In the genomic region with DNA sequence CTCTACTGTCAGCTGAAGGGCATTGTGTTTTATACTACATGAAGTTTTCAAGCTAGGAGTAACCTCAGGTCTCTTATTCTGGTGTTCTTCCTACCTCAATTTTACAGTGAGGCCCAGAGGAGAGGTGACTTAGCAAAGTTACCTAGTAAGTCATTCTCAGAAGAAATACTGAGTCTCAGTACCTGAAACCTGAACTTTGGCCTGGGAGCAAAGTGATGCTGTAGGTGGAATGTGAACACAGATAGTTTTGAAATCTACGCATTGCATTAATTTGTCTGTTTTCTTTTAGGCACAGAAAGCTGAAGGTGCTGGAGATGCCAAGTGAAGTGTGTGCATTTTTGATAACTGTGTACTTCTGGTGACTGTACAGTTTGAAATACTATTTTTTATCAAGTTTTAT, we compare ENCODE assay signal across 2 cellular contexts.
TF ChIP-seq lines count a peak whose summit lies in the region.

No MANE protein-coding gene starts in this region.

TF ChIP-seq in GM12878, 131 proteins besides CTCF, POLR2A, EP300 and RAD21:
- TF ChIP-seq JUND (IDR thresholded peaks at IDR 0.05; ENCODE audit: low read depth, low read length) (no peak), CBX5 (IDR thresholded peaks at IDR 0.05; ENCODE audit: low read depth) (no peak), CREM (IDR thresholded peaks at IDR 0.05; ENCODE audit: low read depth) (no peak), ZSCAN29 (IDR thresholded peaks at IDR 0.05) (no peak)

TF ChIP-seq in GM12891, 5 proteins besides CTCF, POLR2A, EP300 and RAD21:
- TF ChIP-seq POU2F2 (IDR thresholded peaks at IDR 0.05; ENCODE audit: low read depth, low read length) (no peak), SPI1 (IDR thresholded peaks at IDR 0.05; ENCODE audit: low read depth, low read length) (no peak), POLR2AphosphoS5 (IDR thresholded peaks at IDR 0.05; ENCODE audit: low read depth, low read length) (no peak), TAF1 (IDR thresholded peaks at IDR 0.05; ENCODE audit: low read depth, low read length) (no peak), PAX5 (IDR thresholded peaks at IDR 0.05; ENCODE audit: insufficient read depth, low read length, severe bottlenecking) (no peak)
